ENCODE assay signal across 36 cellular contexts in the genomic region with DNA sequence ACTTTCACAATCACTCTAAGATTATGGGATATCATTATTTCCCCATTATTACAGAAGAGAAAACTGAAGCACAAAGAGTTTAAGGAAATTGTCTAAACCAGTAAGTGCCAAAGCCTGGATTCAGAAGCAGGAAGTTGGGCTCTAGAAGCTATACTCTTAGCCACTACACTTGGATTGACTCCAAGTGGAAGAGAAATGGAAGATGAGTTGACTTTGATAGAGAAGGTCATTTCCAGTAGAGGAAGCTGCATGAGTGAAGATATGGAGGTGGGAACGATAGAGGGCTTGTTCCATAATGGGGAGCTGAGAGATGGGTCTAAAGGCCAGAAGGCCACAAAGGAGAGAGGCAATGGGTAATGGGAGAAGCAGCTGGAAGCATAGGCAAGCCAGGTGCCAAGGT. TPM values are rescaled to one million over a fixed set of nuclear protein-coding genes. Genes with fewer than 3 reads are reported as not detected.
A peak's percentile ranks its signal among the peaks of the same experiment; 100 is the strongest.
DNase-seq lines count a peak whose midpoint lies in the region; ATAC-seq, FAIRE-seq and TF ChIP-seq lines count a peak whose summit lies in the region.
"Had no signal": no experiment of that assay in that cellular context is flagged by ENCODE, and none has a peak within 500 bp of the region (broad histone marks: within the 10 kb centered on the region; RNA-seq: fewer than 3 reads in every experiment).

No MANE protein-coding gene starts in this region.

- no peaks in the 10 kb centered on the region for H3K9me3 ChIP-seq in BLaER1 treated with 17β-estradiol and CSF1 and Interleukin-3, amounts not matched to agents 10 nM and 100 nM (replicated peaks in 1 of 11)
- H3K9me3 ChIP-seq in GM12878 (replicated peaks; ENCODE audit: control insufficient read depth, insufficient read depth, low read length) = no peaks in the 10 kb centered on the region
- no peaks in the 10 kb centered on the region for H3K9me3 ChIP-seq in right lobe of liver
- H3K9me3 ChIP-seq in MM.1S (replicated peaks; ENCODE audit: insufficient read depth, low read length) = no peaks in the 10 kb centered on the region
- H3K9me3 ChIP-seq: Peyer's patch, SJSA1, thyroid gland had no signal

- H3K9ac ChIP-seq in BLaER1 treated with 17β-estradiol and CSF1 and Interleukin-3, amounts not matched to agents 10 nM and 100 nM = no peak overlapping the region
- H3K9ac ChIP-seq in GM12878 (ENCODE audit: control insufficient read depth, insufficient read depth, low read length) = no peak overlapping the region
- H3K9ac ChIP-seq in MM.1S (ENCODE audit: low read length) = no peak overlapping the region

- TF ChIP-seq CTCF in GM12878 (IDR thresholded peaks at IDR 0.05 in 2 of 3, conservative IDR thresholded peaks at IDR 0.05 in 1 of 3; ENCODE audit: control insufficient read depth in 2 of 3, extremely low read depth in 1 of 3, insufficient read depth in 1 of 3, low read depth in 3 of 3, low read length in 3 of 3) (no peak), right lobe of liver (IDR thresholded peaks at IDR 0.05) (no peak), MM.1S (IDR thresholded peaks at IDR 0.05; ENCODE audit: low read length) (no peak)
- TF ChIP-seq CTCF in activated CD8-positive, alpha-beta T cell treated with anti-CD3 and anti-CD28 coated beads for 36 hours (IDR thresholded peaks at IDR 0.05) = no peak

- H3K27ac ChIP-seq in BLaER1 treated with 17β-estradiol and CSF1 and Interleukin-3, amounts not matched to agents 10 nM and 100 nM = peak overlapping the region in 4 of 11 experiments; percentile 1 to 37 (median 16); a peak in 2 of 22 replicates
- H3K27ac ChIP-seq in GM12878 (ENCODE audit: control insufficient read depth, insufficient read depth) = no peak overlapping the region
- no peak overlapping the region for H3K27ac ChIP-seq in right lobe of liver
- no peak overlapping the region for H3K27ac ChIP-seq in MM.1S (ENCODE audit: low read length)
- H3K27ac ChIP-seq: cardiac muscle cell, dorsolateral prefrontal cortex, hepatocyte, HL-60, Peyer's patch, SJSA1, thyroid gland had no signal

- no peaks in the 10 kb centered on the region for H3K9me2 ChIP-seq in MM.1S (replicated peaks; ENCODE audit: insufficient read depth, low read length)

- intact Hi-C loops in GM12878 (cut with micrococcal nuclease; ENCODE audit: unreplicated experiment) = no loop called here
- intact Hi-C loops in right lobe of liver (cut with DNase I) = no loop called here
- intact Hi-C loops in activated CD8-positive, alpha-beta T cell treated with anti-CD3 and anti-CD28 coated beads for 36 hours (cut with micrococcal nuclease) = no loop called here

- H3K9me3 Mint-ChIP-seq in activated CD8-positive, alpha-beta T cell treated with anti-CD3 and anti-CD28 coated beads for 36 hours = no peaks in the 10 kb centered on the region
- no peaks in the 10 kb centered on the region for H3K9me3 Mint-ChIP-seq in effector memory CD8-positive, alpha-beta T cell
- H3K9me3 Mint-ChIP-seq: activated T-helper 2 cell treated with anti-CD3 and anti-CD28 coated beads, Interferon-gamma antibody, Interleukin-2, Interleukin-4, amounts not matched to agents 10 μg/mL and 5 μg/mL and 100 μg/mL, durations not matched to agents 14 hours and 24 hours and 36 hours; CD4-positive, alpha-beta T cell; immature natural killer cell; neural crest cell; stimulated activated naive CD8-positive, alpha-beta T cell treated with anti-CD3 and anti-CD28 coated beads, Interleukin-15, amount 100 ng/mL, for 72 hours had no signal

- H3K36me3 Mint-ChIP-seq in activated CD8-positive, alpha-beta T cell treated with anti-CD3 and anti-CD28 coated beads for 36 hours (ENCODE audit: low read depth) = no peaks in the 10 kb centered on the region
- no peaks in the 10 kb centered on the region for H3K36me3 Mint-ChIP-seq in effector memory CD8-positive, alpha-beta T cell (ENCODE audit: insufficient read depth)
- H3K36me3 Mint-ChIP-seq: activated naive CD8-positive, alpha-beta T cell; immature natural killer cell had no signal

- SMC1A ChIA-PET in GM12878 (lab: Charles Lee; ENCODE audit: uncharacterized antibody, unreplicated experiment) = interaction anchor here (1.2 to 9.3 kb wide), 4 partner anchors 7 to 103 kb away, joined by 4 to 97 read pairs (median 6); no protein-coding TSS in a partner anchor

- H3K27ac Mint-ChIP-seq in activated CD8-positive, alpha-beta T cell treated with anti-CD3 and anti-CD28 coated beads for 36 hours = no peak overlapping the region
- H3K27ac Mint-ChIP-seq in effector memory CD8-positive, alpha-beta T cell = peak overlapping the region in 1 of 2 donors; percentile 49
- H3K27ac Mint-ChIP-seq: activated naive CD8-positive, alpha-beta T cell; activated T-helper 2 cell treated with anti-CD3 and anti-CD28 coated beads, Interferon-gamma antibody, Interleukin-2, Interleukin-4, amounts not matched to agents 10 μg/mL and 5 μg/mL and 100 μg/mL, durations not matched to agents 14 hours and 24 hours and 36 hours; CD4-positive, alpha-beta T cell; stimulated activated naive CD8-positive, alpha-beta T cell treated with anti-CD3 and anti-CD28 coated beads, Interleukin-15, amount 100 ng/mL, for 72 hours had no signal

- RAD21 ChIA-PET in GM12878 (lab: Charles Lee; ENCODE audit: unreplicated experiment) = interaction anchor here (1.0 to 2.7 kb wide), 4 partner anchors 9 to 78 kb away, joined by 3 to 12 read pairs (median 4); no protein-coding TSS in a partner anchor

- TF ChIP-seq RAD21 in GM12878 (IDR thresholded peaks at IDR 0.05; ENCODE audit: insufficient read depth, low read depth, low read length) = no peak

- no peaks in the 10 kb centered on the region for H3F3A ChIP-seq in MM.1S (ENCODE audit: insufficient read depth, low read length)

- DNase-seq in KBM-7 = peak; percentile 33
- DNase-seq in GM12878 (ENCODE audit: low read depth, low spot score) = no peak
- DNase-seq in right lobe of liver = no peak
- DNase-seq in HuH-7 (ENCODE audit: low spot score) = no peak
- no peak for DNase-seq in activated CD8-positive, alpha-beta T cell treated with anti-CD3 and anti-CD28 coated beads for 36 hours
- no peak for DNase-seq in effector memory CD8-positive, alpha-beta T cell
- DNase-seq in MM.1S = no peak
- DNase-seq: activated CD4-positive, alpha-beta T cell treated with anti-CD3 and anti-CD28 coated beads, Interleukin-2, amount 50 U/mL, for 4 hours; activated CD4-positive, CD25-positive, alpha-beta regulatory T cell; activated CD8-positive, alpha-beta memory T cell treated with anti-CD3 and anti-CD28 coated beads, Interleukin-2, amount 50 U/mL, for 48 hours; aorta; CD4-positive, alpha-beta T cell; DMS 273 treated with DMSO at 0.1 percent for 48 hours; dorsolateral prefrontal cortex; immature natural killer cell; IMR-90; NCI-H1436 treated with DMSO at 0.1 percent for 48 hours; Peyer's patch; stimulated activated naive CD8-positive, alpha-beta T cell treated with anti-CD3 and anti-CD28 coated beads, Interleukin-15, amount 100 ng/mL, for 72 hours; thyroid gland had no signal

- peaks cover 56 to 88% (median 78%) of the 10 kb centered on the region in 10 experiments for H3K4me1 ChIP-seq in BLaER1 treated with 17β-estradiol and CSF1 and Interleukin-3, amounts not matched to agents 10 nM and 100 nM
- H3K4me1 ChIP-seq in GM12878 (ENCODE audit: control insufficient read depth, insufficient read depth, low read length) (peaks cover 28% of the 10 kb centered on the region), right lobe of liver (peaks cover 0 to 24% (median 5%) of the 10 kb centered on the region in 4 donors), MM.1S (ENCODE audit: low read length) (peaks cover 10% of the 10 kb centered on the region; the same call in 1 of the 2 replicates)
- H3K4me1 ChIP-seq: SJSA1 had no signal

- TF ChIP-seq EP300 in GM12878 (IDR thresholded peaks at IDR 0.05; ENCODE audit: borderline replicate concordance in 1 of 2, control insufficient read depth in 1 of 2, low read depth in 2 of 2, low read length in 2 of 2) = no peak

- H3K4me1 Mint-ChIP-seq in activated CD8-positive, alpha-beta T cell treated with anti-CD3 and anti-CD28 coated beads for 36 hours (ENCODE audit: low read depth) = peaks cover 23% of the 10 kb centered on the region
- peaks cover 10 to 13% of the 10 kb centered on the region in 2 donors for H3K4me1 Mint-ChIP-seq in effector memory CD8-positive, alpha-beta T cell (ENCODE audit: low read depth in 2 of 2)

- in situ Hi-C loops in KBM-7 (cut with MboI; ENCODE audit: low pct_unique_long_range_greater_than_20kb, low sequenced_read_pairs) = no loop called here
- in situ Hi-C loops in GM12878 (cut with MboI) = no loop called here

- CTCF ChIA-PET in GM12878 (lab: Yijun Ruan, JAX) = interaction anchor here (0.8 to 10.0 kb wide), 5 partner anchors 9 to 142 kb away, joined by 3 to 80 read pairs (median 3); no protein-coding TSS in a partner anchor
- CTCF ChIA-PET in activated CD8-positive, alpha-beta T cell treated with anti-CD3 and anti-CD28 coated beads for 36 hours (lab: Charles Lee) = interaction anchor here (1.6 to 4.7 kb wide), 2 partner anchors 10 to 56 kb away, joined by 5 to 30 read pairs; no protein-coding TSS in a partner anchor

- H3K79me2 ChIP-seq in GM12878 (ENCODE audit: control insufficient read depth, insufficient read depth, low read length) (no peaks in the 10 kb centered on the region), MM.1S (ENCODE audit: low read length) (no peaks in the 10 kb centered on the region)
- H3K79me2 ChIP-seq: hepatocyte had no signal

- ATAC-seq in GM12878 = no peak
- ATAC-seq in right lobe of liver = peak; percentile 19 to 45 (median 34)
- ATAC-seq in activated CD8-positive, alpha-beta T cell treated with anti-CD3 and anti-CD28 coated beads for 36 hours = no peak
- no peak for ATAC-seq in effector memory CD8-positive, alpha-beta T cell (replicated peaks)
- ATAC-seq: stimulated activated naive CD8-positive, alpha-beta T cell treated with anti-CD3 and anti-CD28 coated beads, Interleukin-15, amount 100 ng/mL, for 72 hours had no signal

- no TSS peak for BruUV-seq in GM12878 (replicated peaks; lab: Mats Ljungman, UMichigan)

- H3K36me3 ChIP-seq in BLaER1 treated with 17β-estradiol and CSF1 and Interleukin-3, amounts not matched to agents 10 nM and 100 nM = no peaks in the 10 kb centered on the region
- H3K36me3 ChIP-seq in GM12878 (ENCODE audit: control insufficient read depth in 2 of 2, insufficient read depth in 2 of 2, low read length in 1 of 2) = no peaks in the 10 kb centered on the region
- no peaks in the 10 kb centered on the region for H3K36me3 ChIP-seq in right lobe of liver
- no peaks in the 10 kb centered on the region for H3K36me3 ChIP-seq in MM.1S (replicated peaks; ENCODE audit: insufficient read depth, low read length)
- H3K36me3 ChIP-seq: cardiac muscle cell, Peyer's patch, SJSA1 had no signal

- 60% methylated on average over 1 of the region's 1 CpG for WGBS in GM12878 (ENCODE audit: insufficient coverage, insufficient replicate concordance, low lambda C conversion rate, missing lambda C conversion rate)
- WGBS in right lobe of liver (ENCODE audit: insufficient coverage, low coverage, low lambda C conversion rate, missing lambda C conversion rate) = 50% methylated on average over 1 of the region's 1 CpG

- no peak overlapping the region for H3K4me3 Mint-ChIP-seq in activated CD8-positive, alpha-beta T cell treated with anti-CD3 and anti-CD28 coated beads for 36 hours
- no peak overlapping the region for H3K4me3 Mint-ChIP-seq in effector memory CD8-positive, alpha-beta T cell
- H3K4me3 Mint-ChIP-seq: activated naive CD8-positive, alpha-beta T cell; CD4-positive, alpha-beta T cell; immature natural killer cell; neural crest cell; stimulated activated naive CD8-positive, alpha-beta T cell treated with anti-CD3 and anti-CD28 coated beads, Interleukin-15, amount 100 ng/mL, for 72 hours had no signal

- no peak for TF ChIP-seq POLR2A in GM12878 (IDR thresholded peaks at IDR 0.05; ENCODE audit: low read depth, low read length)
- no peak for TF ChIP-seq POLR2A in right lobe of liver (IDR thresholded peaks at IDR 0.05)

- peaks cover 6% of the 10 kb centered on the region for H3K27me3 Mint-ChIP-seq in activated CD8-positive, alpha-beta T cell treated with anti-CD3 and anti-CD28 coated beads for 36 hours
- no peaks in the 10 kb centered on the region for H3K27me3 Mint-ChIP-seq in effector memory CD8-positive, alpha-beta T cell
- H3K27me3 Mint-ChIP-seq: activated naive CD8-positive, alpha-beta T cell; CD4-positive, alpha-beta T cell had no signal

- POLR2A ChIA-PET in GM12878 (lab: Charles Lee) = interaction anchor here (0.6 kb wide), 1 partner anchor 17 kb away, joined by 3 read pairs; no protein-coding TSS in a partner anchor
- POLR2A ChIA-PET in activated CD8-positive, alpha-beta T cell treated with anti-CD3 and anti-CD28 coated beads for 36 hours (lab: Charles Lee) = interaction anchor here (1.0 kb wide), 1 partner anchor 83 kb away, joined by 3 read pairs; no protein-coding TSS in a partner anchor

- H3K4me2 ChIP-seq in BLaER1 treated with 17β-estradiol and CSF1 and Interleukin-3, amounts not matched to agents 10 nM and 100 nM = peak overlapping the region in 7 of 11 experiments; percentile 11 to 93 (median 84); a peak in 13 of 22 replicates
- H3K4me2 ChIP-seq in GM12878 (ENCODE audit: control insufficient read depth, insufficient read depth) = no peak overlapping the region
- H3K4me2 ChIP-seq in MM.1S (ENCODE audit: low read depth, low read length) = no peak overlapping the region
- H3K4me2 ChIP-seq: hepatocyte had no signal

- no peak overlapping the region for H2AFZ ChIP-seq in GM12878 (ENCODE audit: control insufficient read depth, low read depth, low read length)
- H2AFZ ChIP-seq in MM.1S (ENCODE audit: low read length) = no peak overlapping the region
- H2AFZ ChIP-seq: hepatocyte had no signal

- H3K27me3 ChIP-seq in BLaER1 treated with 17β-estradiol and CSF1 and Interleukin-3, amounts not matched to agents 10 nM and 100 nM = no peaks in the 10 kb centered on the region
- H3K27me3 ChIP-seq in GM12878 (replicated peaks in 1 of 2; ENCODE audit: control insufficient read depth in 2 of 2, insufficient read depth in 2 of 2, low read length in 1 of 2) = 0 out of 4 replicates have a peak, but pooled peaks cover 0 to 1% of the 10 kb centered on the region in 2 experiments
- H3K27me3 ChIP-seq in right lobe of liver = no peaks in the 10 kb centered on the region
- H3K27me3 ChIP-seq in MM.1S (replicated peaks; ENCODE audit: insufficient read depth, low read length) = no peaks in the 10 kb centered on the region
- H3K27me3 ChIP-seq: Peyer's patch, thyroid gland had no signal

- peak; percentile 18 for FAIRE-seq in GM12878 (lab: Jason Lieb, UNC)
- FAIRE-seq: GM18507 had no signal

- H3K4me3 ChIP-seq in BLaER1 treated with 17β-estradiol and CSF1 and Interleukin-3, amounts not matched to agents 10 nM and 100 nM = no peak overlapping the region
- H3K4me3 ChIP-seq in GM12878 (no peak overlapping the region), right lobe of liver (no peak overlapping the region), MM.1S (ENCODE audit: low read length) (no peak overlapping the region)
- H3K4me3 ChIP-seq: cardiac muscle cell, dorsolateral prefrontal cortex, hepatocyte, Peyer's patch, SJSA1, thyroid gland had no signal

- H4K20me1 ChIP-seq in BLaER1 treated with 17β-estradiol and CSF1 and Interleukin-3, amounts not matched to agents 10 nM and 100 nM = no peaks in the 10 kb centered on the region
- no peaks in the 10 kb centered on the region for H4K20me1 ChIP-seq in GM12878 (ENCODE audit: control insufficient read depth, insufficient read depth)
- H4K20me1 ChIP-seq in MM.1S (ENCODE audit: insufficient read depth, low read length) = no peaks in the 10 kb centered on the region

RNA-seq across cellular contexts. Expression of a gene that starts 11.7 kb away (rescaled TPM):
- total RNA-seq in GM12878 (2013; cell fraction: nucleolus; rRNA removed) = 0.31 and 1.0 TPM in 2 replicates
- total RNA-seq in GM12878 (2014; rRNA removed) (0.05 TPM in 1 of 2 replicates, not detected in the other), GM12878 (2014; rRNA removed; fragmentation: Illumina TruSeq; extraction: Trizol) (not detected in 2 replicates), GM12878 (2021) (not detected in 2 replicates), right lobe of liver (1 to 10 TPM in 5 of 6 experiments, under 1 TPM in 1; 0.92 to 2.2 (median 1.4) TPM)
- not detected for polyA plus RNA-seq in GM12878 (2011; ENCODE audit: low read depth)
- polyA plus RNA-seq in GM12878 (2011; rRNA removed) (not detected in 2 replicates), GM12878 (2014; fragmentation: Illumina TruSeq; extraction: Trizol) (not detected in 2 replicates), GM12878 (2014; fragmentation: Nextera tagmentation; extraction: Ambion mirVana) (not detected), GM12878 (2014; rRNA removed) (not detected in 2 replicates), GM12878 (2016; fragmentation: Nextera tagmentation; extraction: Ambion mirVana) (not detected)
- not detected in 2 replicates for polyA plus RNA-seq in GM12878 (2011; cell fraction: cytosol; rRNA removed)
- polyA plus RNA-seq in GM12878 (2011; cell fraction: nucleus; rRNA removed) = 0.07 TPM in 1 of 2 replicates, not detected in the other
- 0.10 TPM in 1 of 2 replicates, not detected in the other for polyA plus RNA-seq in GM12878 (2012)
- not detected in 2 replicates for polyA minus RNA-seq in GM12878 (2011; rRNA and poly(A)+ RNA removed)
- not detected in 2 replicates for polyA minus RNA-seq in GM12878 (2011; cell fraction: cytosol; rRNA and poly(A)+ RNA removed)
- polyA minus RNA-seq in GM12878 (2011; cell fraction: nucleus; rRNA and poly(A)+ RNA removed) = not detected in 2 replicates
- total RNA-seq in activated CD8-positive, alpha-beta T cell treated with anti-CD3 and anti-CD28 coated beads for 36 hours = not detected
- total RNA-seq: activated T-helper 2 cell treated with anti-CD3 and anti-CD28 coated beads, Interferon-gamma antibody, Interleukin-2, Interleukin-4, amounts not matched to agents 10 μg/mL and 5 μg/mL and 100 μg/mL, durations not matched to agents 14 hours and 24 hours and 36 hours; CD4-positive, alpha-beta T cell; epithelial cell of proximal tubule; fibroblast of villous mesenchyme; IMR-90; MCF 10A; NCI-H460; neural crest cell; SJSA1; T-helper 2 cell treated with Interferon-gamma antibody and Interleukin-4, amounts not matched to agents 100 ng/mL and 5 ng/mL, for 36 hours had no signal
- polyA plus RNA-seq: AG04450, hepatocyte, immature natural killer cell, IMR-90 had no signal

RNA-seq across cellular contexts. Expression of a gene that starts 11.9 kb away (rescaled TPM):
- 1.9 and 2.2 TPM in 2 replicates for total RNA-seq in GM12878 (2013; cell fraction: nucleolus; rRNA removed)
- total RNA-seq in GM12878 (2014; rRNA removed) (under 0.01 and 0.05 TPM in 2 replicates), GM12878 (2014; rRNA removed; fragmentation: Illumina TruSeq; extraction: Trizol) (0.04 and 0.05 TPM in 2 replicates), GM12878 (2021) (0.05 TPM in 2 replicates), right lobe of liver (1 to 10 TPM; 4.0 to 5.6 (median 4.7) TPM)
- polyA plus RNA-seq in GM12878 (2011; ENCODE audit: low read depth) = 0.05 TPM
- polyA plus RNA-seq in GM12878 (2011; rRNA removed) (not detected in 2 replicates), GM12878 (2014; fragmentation: Illumina TruSeq; extraction: Trizol) (0.03 TPM in 1 of 2 replicates, not detected in the other), GM12878 (2014; fragmentation: Nextera tagmentation; extraction: Ambion mirVana) (under 1 TPM; 0.02 TPM), GM12878 (2014; rRNA removed) (0.03 and 0.04 TPM in 2 replicates), GM12878 (2016; fragmentation: Nextera tagmentation; extraction: Ambion mirVana) (not detected)
- under 0.01 TPM in 1 of 2 replicates, not detected in the other for polyA plus RNA-seq in GM12878 (2011; cell fraction: cytosol; rRNA removed)
- not detected in 2 replicates for polyA plus RNA-seq in GM12878 (2011; cell fraction: nucleus; rRNA removed)
- polyA plus RNA-seq in GM12878 (2012) = 0.05 and 0.08 TPM in 2 replicates
- polyA minus RNA-seq in GM12878 (2011; rRNA and poly(A)+ RNA removed) = not detected in 2 replicates
- polyA minus RNA-seq in GM12878 (2011; cell fraction: cytosol; rRNA and poly(A)+ RNA removed) = not detected in 2 replicates
- polyA minus RNA-seq in GM12878 (2011; cell fraction: nucleus; rRNA and poly(A)+ RNA removed) = not detected in 2 replicates
- total RNA-seq in activated CD8-positive, alpha-beta T cell treated with anti-CD3 and anti-CD28 coated beads for 36 hours = not detected
- total RNA-seq: CD4-positive, alpha-beta T cell; fibroblast of villous mesenchyme; G401; IMR-90; MCF 10A; SJSA1; T-helper 2 cell treated with Interferon-gamma antibody and Interleukin-4, amounts not matched to agents 100 ng/mL and 5 ng/mL, for 36 hours had no signal
- polyA plus RNA-seq: AG04450, hepatocyte, IMR-90 had no signal

Comparison
In these comparisons a context has a peak if more than half of its experiments do, and no peak if none do; other contexts are left out.
1. H3K4me2 ChIP-seq: peak in BLaER1 treated with 17β-estradiol and CSF1 and Interleukin-3, amounts not matched to agents 10 nM and 100 nM (7 of 11); none in GM12878 (single experiment) and MM.1S (single experiment).
2. ATAC-seq: peak in right lobe of liver (4 of 4); none in GM12878 (single experiment), activated CD8-positive, alpha-beta T cell treated with anti-CD3 and anti-CD28 coated beads for 36 hours (single experiment) and effector memory CD8-positive, alpha-beta T cell (single experiment).